ENCODE assay signal across 1 cellular context in genomic region chr1:212610575-212610967, GRCh38.
TF ChIP-seq lines count a peak whose summit lies in the region.

No MANE protein-coding gene starts in this region.

TF ChIP-seq in SK-N-SH, 30 proteins besides CTCF, POLR2A, EP300 and RAD21 (continued from another document):
- no peak for TF ChIP-seq ZBTB33 (IDR thresholded peaks at IDR 0.05; ENCODE audit: borderline replicate concordance, low read depth)
- TF ChIP-seq NRF1 (IDR thresholded peaks at IDR 0.05; ENCODE audit: low read depth, low read length) = no peak
- TF ChIP-seq RFX5 (IDR thresholded peaks at IDR 0.05; ENCODE audit: low read length) = no peak
- TF ChIP-seq TEAD4 (IDR thresholded peaks at IDR 0.05; ENCODE audit: borderline replicate concordance, insufficient read depth) = no peak
- TF ChIP-seq NFIC (IDR thresholded peaks at IDR 0.05; ENCODE audit: borderline replicate concordance) = no peak
- no peak for TF ChIP-seq GATA2 (CRISPR knock-in tag; IDR thresholded peaks at IDR 0.05)
- no peak for TF ChIP-seq ELF1 (IDR thresholded peaks at IDR 0.05)
- TF ChIP-seq PBX3 (IDR thresholded peaks at IDR 0.05) = no peak
- no peak for TF ChIP-seq RCOR1 (IDR thresholded peaks at IDR 0.05; ENCODE audit: low read length)
- no peak for TF ChIP-seq USF2 (IDR thresholded peaks at IDR 0.05; ENCODE audit: borderline replicate concordance, low read depth, low read length)
- no peak for TF ChIP-seq REST (IDR thresholded peaks at IDR 0.05; ENCODE audit: low read depth, low read length)
- no peak for TF ChIP-seq IRF3 (IDR thresholded peaks at IDR 0.05; ENCODE audit: low read depth, low read length)
- TF ChIP-seq TCF12 (IDR thresholded peaks at IDR 0.05) = no peak
- no peak for TF ChIP-seq FOXM1 (IDR thresholded peaks at IDR 0.05; ENCODE audit: low read depth)
- TF ChIP-seq MEF2A (IDR thresholded peaks at IDR 0.05; ENCODE audit: borderline replicate concordance, low read depth) = no peak
- TF ChIP-seq USF1 (IDR thresholded peaks at IDR 0.05; ENCODE audit: borderline replicate concordance, low read depth) = no peak
- TF ChIP-seq RXRA (IDR thresholded peaks at IDR 0.05; ENCODE audit: borderline replicate concordance, low read depth) = no peak
- no peak for TF ChIP-seq SMC3 (IDR thresholded peaks at IDR 0.05; ENCODE audit: low read depth, low read length)
- no peak for TF ChIP-seq EZH2phosphoT487 (IDR thresholded peaks at IDR 0.05; ENCODE audit: borderline replicate concordance, low read depth)
